1 cellular context compared by ENCODE assay signal in genomic region chr6:165663283-165663735, GRCh38.
TF ChIP-seq lines count a peak whose summit lies in the region.

No MANE protein-coding gene starts in this region.

TF ChIP-seq in SK-N-SH treated with all-trans-retinoic acid at 6 μM for 48 hours, 23 proteins besides CTCF, POLR2A, EP300 and RAD21 (continued from another document):
- TF ChIP-seq POU6F1 (CRISPR knock-in tag; IDR thresholded peaks at IDR 0.05; ENCODE audit: borderline replicate concordance, low read depth): no peak
- no peak for TF ChIP-seq ZNF70 (CRISPR knock-in tag; IDR thresholded peaks at IDR 0.05)
- TF ChIP-seq OSR1 (CRISPR knock-in tag; IDR thresholded peaks at IDR 0.05): no peak
- TF ChIP-seq ISL1 (CRISPR knock-in tag; IDR thresholded peaks at IDR 0.05): no peak
- no peak for TF ChIP-seq TSHZ2 (CRISPR knock-in tag; IDR thresholded peaks at IDR 0.05)
